24 cellular contexts compared by ENCODE assay signal in genomic region chr9:104903609-104904008, GRCh38. TPM values are rescaled to one million over a fixed set of nuclear protein-coding genes. Genes with fewer than 3 reads are reported as not detected.
DNase-seq lines count a peak whose midpoint lies in the region; ATAC-seq, FAIRE-seq and TF ChIP-seq lines count a peak whose summit lies in the region.
"Had no signal": no experiment of that assay in that cellular context is flagged by ENCODE, and none has a peak within 500 bp of the region (broad histone marks: within the 10 kb centered on the region; RNA-seq: fewer than 3 reads in every experiment).

No MANE protein-coding gene starts in this region.

- peak in 1 of 2 experiments; percentile 25; a peak in 1 of 4 replicates for TF ChIP-seq POLR2A in HepG2 (IDR thresholded peaks at IDR 0.05; ENCODE audit: insufficient read depth in 1 of 2, low read depth in 2 of 2, low read length in 2 of 2)

- peaks cover 89% of the 10 kb centered on the region for H3K79me2 ChIP-seq in HepG2 (ENCODE audit: insufficient read depth, low read length)

- H3K9ac ChIP-seq in HepG2 (ENCODE audit: insufficient read depth, low read depth, low read length): peak overlapping the region; percentile 41

- H3K4me1 ChIP-seq in HepG2 (ENCODE audit: insufficient read depth, low read length): peaks cover 100% of the 10 kb centered on the region

- TF ChIP-seq CTCF in cardiac fibroblast (IDR thresholded peaks at IDR 0.05; ENCODE audit: low read depth, low read length): no peak
- TF ChIP-seq CTCF in HepG2 (CRISPR knock-in tag; IDR thresholded peaks at IDR 0.05): no peak

- WGBS in HepG2 (ENCODE audit: low lambda C conversion rate): 61% methylated on average over 6 of the region's 8 CpGs

- peaks cover 1 to 5% of the 10 kb centered on the region in 2 experiments; a peak in 1 of 5 replicates for H3K36me3 ChIP-seq in HepG2 (replicated peaks in 1 of 2; ENCODE audit: control insufficient read depth in 1 of 2, insufficient read depth in 2 of 2, low read length in 2 of 2)

- POLR2A ChIA-PET in HepG2 (lab: Yijun Ruan, JAX): interaction anchor here (0.6 to 2.6 kb wide), 3 partner anchors 9 to 14 kb away, joined by 3 to 12 read pairs (median 3); no protein-coding TSS in a partner anchor

- no peaks in the 10 kb centered on the region for H4K20me1 ChIP-seq in HepG2 (ENCODE audit: insufficient read depth, low read length)

- ATAC-seq in HepG2 (peak; percentile 29), GM19395 (IDR thresholded peaks at IDR 0.05; ENCODE audit: unreplicated experiment) (no peak)
- ATAC-seq: A549; activated naive CD4-positive, alpha-beta T cell treated with anti-CD3 and anti-CD28 coated beads, Interleukin-2, amount 50 U/mL, for 72 hours; activated T-cell treated with anti-CD3 and anti-CD28 coated beads, Interleukin-2, amount 50 U/mL, for 4 hours; HCT116; K562; SK-N-SH treated with all-trans-retinoic acid at 6 μM for 48 hours; stimulated activated naive B cell treated with anti-CD40 and anti-IgM and Interleukin-4, amounts not matched to agents 10 μg/mL and 1 μg/mL and 100 μg/mL, for 72 hours had no signal

- peak; percentile 89 for DNase-seq in A172 (ENCODE audit: low spot score)
- DNase-seq in M059J (ENCODE audit: low read depth): peak; percentile 42
- peak; percentile 48 for DNase-seq in cardiac fibroblast (ENCODE audit: low read depth in 2 of 2)
- peak; percentile 38 for DNase-seq in HepG2 (ENCODE audit: low spot score)
- no peak for DNase-seq in effector CD4-positive, alpha-beta T cell
- DNase-seq in NOMO-1 treated with DMSO at 0.1 percent for 48 hours (lab: John Stamatoyannopoulos, UW; ENCODE audit: unreplicated experiment): no peak
- no peak for DNase-seq in NCI-H2196 (lab: John Stamatoyannopoulos, UW; ENCODE audit: unreplicated experiment)
- DNase-seq: activated CD4-positive, alpha-beta memory T cell treated with anti-CD3 and anti-CD28 coated beads for 36 hours; activated T-cell treated with anti-CD3 and anti-CD28 coated beads, Interleukin-2, amount 50 U/mL, for 4 hours; CD4-positive, CD25-positive, alpha-beta regulatory T cell; central memory CD4-positive, alpha-beta T cell; DND-41; NCI-H1092 treated with DMSO at 0.1 percent for 48 hours; NCI-H345; occipital lobe; spleen; stimulated activated naive B cell treated with anti-CD40 and anti-IgM and Interleukin-4, amounts not matched to agents 10 μg/mL and 1 μg/mL and 100 μg/mL, for 72 hours had no signal

- intact Hi-C loops in HepG2 (cut with micrococcal nuclease; ENCODE audit: unreplicated experiment): no loop called here

- H2AFZ ChIP-seq in HepG2 (ENCODE audit: low read length): no peak overlapping the region

- peak overlapping the region; percentile 43 for H3K27ac ChIP-seq in HepG2 (ENCODE audit: extremely low read length, insufficient read depth, low read length)
- H3K27ac ChIP-seq: A549, spleen had no signal

- TF ChIP-seq RAD21 in HepG2 (CRISPR knock-in tag; IDR thresholded peaks at IDR 0.05): no peak

- peak overlapping the region; percentile 64 for H3K4me2 ChIP-seq in HepG2 (ENCODE audit: low read depth, low read length)
- H3K4me2 ChIP-seq: A549 had no signal

- H3K27me3 ChIP-seq in HepG2 (ENCODE audit: control insufficient read depth in 1 of 2, insufficient read depth in 2 of 2, low read length in 2 of 2): no peaks in the 10 kb centered on the region
- H3K27me3 ChIP-seq: spleen had no signal

- no peaks in the 10 kb centered on the region for H3K9me3 ChIP-seq in HepG2 (ENCODE audit: low read length)
- H3K9me3 ChIP-seq: A549, spleen had no signal

- in situ Hi-C loops in HepG2 (cut with HindIII; ENCODE audit: extremely low pct_ligation_motif_present, low pct_unique_long_range_greater_than_20kb): no loop called here

- FAIRE-seq in HepG2 (lab: Jason Lieb, UNC): peak; percentile 44
- FAIRE-seq: A549, K562, TTC549 had no signal

- BruUV-seq in HepG2 (replicated peaks; lab: Mats Ljungman, UMichigan): no TSS peak

- no peak for TF ChIP-seq EP300 in HepG2 (IDR thresholded peaks at IDR 0.05; ENCODE audit: low read depth in 2 of 2, low read length in 2 of 2)
- TF ChIP-seq EP300 in HepG2 (CRISPR knock-in tag; IDR thresholded peaks at IDR 0.05; ENCODE audit: borderline replicate concordance): no peak

- H3K4me3 ChIP-seq in cardiac fibroblast (replicated peaks in 1 of 2; ENCODE audit: low read depth in 2 of 2, low read length in 2 of 2) (no peak overlapping the region), HepG2 (replicated peaks in 1 of 3; ENCODE audit: insufficient read depth in 1 of 3, low read depth in 2 of 3, low read length in 3 of 3) (peak overlapping the region in 2 of 3 experiments; percentile 29 to 37; a peak in 3 of 6 replicates)
- H3K4me3 ChIP-seq: A549, K562, spleen had no signal

- CTCF ChIA-PET in HepG2 (lab: Yijun Ruan, JAX; ENCODE audit: low intra/inter-chr PET ratio, low total read pairs): no interaction called here

TF ChIP-seq in HepG2, 621 proteins besides CTCF, POLR2A, EP300 and RAD21 (continues in another document):
- TF ChIP-seq TFAP4 (IDR thresholded peaks at IDR 0.05; ENCODE audit: borderline replicate concordance, low read depth) (peak; percentile 55; the same call in 1 of the 2 replicates), MZF1 (CRISPR knock-in tag; IDR thresholded peaks at IDR 0.05; ENCODE audit: borderline replicate concordance) (0 out of 2 replicates have a peak, but pooled peaks have one; percentile 24), TBX2 (CRISPR knock-in tag; IDR thresholded peaks at IDR 0.05; ENCODE audit: borderline replicate concordance) (0 out of 2 replicates have a peak, but pooled peaks have one; percentile 21), ZNF687 (CRISPR knock-in tag; IDR thresholded peaks at IDR 0.05) (peak; percentile 74)

RNA-seq across cellular contexts. Expression of gene ABCA1, which starts 24.3 kb away (rescaled TPM):
- total RNA-seq in A172 (2014; rRNA removed; shearing (Covaris generic)): 66.6 and 72.6 TPM in 2 replicates
- total RNA-seq in M059J (2014; rRNA removed; shearing (Covaris generic)): 5.2 and 7.7 TPM in 2 replicates
- total RNA-seq in HepG2 (2016; rRNA removed; fragmentation: Illumina TruSeq; extraction: Trizol): 40.0 and 63.8 TPM in 2 replicates
- 8.1 and 10.0 TPM in 2 replicates for total RNA-seq in HepG2 (2016; cell fraction: cytosol; rRNA removed; fragmentation: Illumina TruSeq; extraction: Trizol; ENCODE audit: low read depth)
- 36.2 and 63.5 TPM in 2 replicates for total RNA-seq in HepG2 (2016; cell fraction: insoluble cytoplasmic fraction; rRNA removed; fragmentation: Illumina TruSeq; extraction: Trizol)
- total RNA-seq in HepG2 (2016; cell fraction: membrane; rRNA removed; fragmentation: Illumina TruSeq; extraction: Trizol): 10.8 and 13.5 TPM in 2 replicates
- total RNA-seq in HepG2 (2016; cell fraction: nucleus; rRNA removed; fragmentation: Illumina TruSeq; extraction: Trizol): 111 and 125 TPM in 2 replicates
- 26.8 and 30.0 TPM in 2 replicates for polyA plus RNA-seq in HepG2 (2011; rRNA removed)
- polyA plus RNA-seq in HepG2 (2011; cell fraction: cytosol; rRNA removed): 23.6 and 27.4 TPM in 2 replicates
- 74.2 and 77.9 TPM in 2 replicates for polyA plus RNA-seq in HepG2 (2011; cell fraction: nucleus; rRNA removed)
- 16.8 and 28.4 TPM in 2 replicates for polyA plus RNA-seq in HepG2 (2012)
- 1.1 TPM in 2 replicates for polyA plus RNA-seq in HepG2 (2016; cell fraction: cytosol; fragmentation: Illumina TruSeq; extraction: Trizol; ENCODE audit: low read depth)
- polyA plus RNA-seq in HepG2 (2016; cell fraction: insoluble cytoplasmic fraction; fragmentation: Illumina TruSeq; extraction: Trizol; ENCODE audit: low read depth): 13.1 and 13.8 TPM in 2 replicates
- polyA plus RNA-seq in HepG2 (2016; cell fraction: membrane; fragmentation: Illumina TruSeq; extraction: Trizol; ENCODE audit: low read depth): 2.0 and 2.5 TPM in 2 replicates
- polyA plus RNA-seq in HepG2 (2016; cell fraction: nucleus; fragmentation: Illumina TruSeq; extraction: Trizol; ENCODE audit: insufficient read depth, low read depth): 64.5 and 67.0 TPM in 2 replicates
- polyA minus RNA-seq in HepG2 (2011; rRNA and poly(A)+ RNA removed; ENCODE audit: low replicate concordance): 0.51 and 497 TPM in 2 replicates
- polyA minus RNA-seq in HepG2 (2011; cell fraction: cytosol; rRNA and poly(A)+ RNA removed): 94.8 and 127 TPM in 2 replicates
- 220 and 287 TPM in 2 replicates for polyA minus RNA-seq in HepG2 (2011; cell fraction: nucleus; rRNA and poly(A)+ RNA removed)

Comparison
In these comparisons a context has a peak if more than half of its experiments do, and no peak if none do; other contexts are left out.
1. DNase-seq: peak in A172 (single experiment), M059J (single experiment), cardiac fibroblast (2 of 2) and HepG2 (single experiment); none in effector CD4-positive, alpha-beta T cell (single experiment), NOMO-1 treated with DMSO at 0.1 percent for 48 hours (single experiment) and NCI-H2196 (single experiment).
2. H3K4me3 ChIP-seq: peak in HepG2 (2 of 3); none in cardiac fibroblast (0 of 2).